In the genomic region with DNA sequence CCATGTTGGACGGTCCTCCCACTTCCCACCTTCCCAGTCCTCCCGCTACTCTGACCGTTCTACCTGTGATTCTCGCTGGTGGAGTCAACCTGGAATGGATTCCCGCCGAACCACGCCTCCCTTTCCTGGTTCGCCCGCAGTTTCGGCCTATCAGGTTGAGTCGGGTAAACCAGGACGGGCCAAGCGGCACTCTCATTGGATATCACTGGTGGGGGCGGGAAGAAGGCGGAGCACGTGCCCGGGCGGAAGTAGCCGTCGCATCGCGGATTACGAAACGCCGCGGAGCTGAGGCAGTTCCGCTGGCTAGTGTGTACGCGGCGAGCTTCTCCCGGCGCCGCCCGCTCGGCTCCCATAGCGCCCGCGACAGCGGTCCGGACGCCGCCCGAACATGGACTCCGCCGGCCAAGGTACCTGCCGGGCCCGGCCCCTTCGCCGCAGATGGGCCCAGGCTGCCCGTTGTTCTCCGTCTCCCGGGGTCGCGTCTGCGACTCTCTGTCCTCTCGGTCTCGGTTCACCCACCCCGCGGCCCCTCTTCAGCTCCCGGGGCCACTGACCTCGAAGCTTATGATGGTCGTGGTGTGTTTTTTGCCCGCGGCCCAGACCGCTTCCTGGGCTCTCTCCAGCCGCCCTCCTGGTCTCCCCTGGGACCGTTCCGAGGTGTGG, we compare ENCODE assay signal across 1 cellular context.
TF ChIP-seq lines count a peak whose summit lies in the region.

A gene (plus strand): TSS at position 293 of the 663 bp plus-strand sequence. CDS start 96 bp downstream, at position 389.

TF ChIP-seq in HepG2, 621 proteins besides CTCF, POLR2A, EP300 and RAD21 (continued from another document and continues in another):
- TF ChIP-seq, protein P1, sequence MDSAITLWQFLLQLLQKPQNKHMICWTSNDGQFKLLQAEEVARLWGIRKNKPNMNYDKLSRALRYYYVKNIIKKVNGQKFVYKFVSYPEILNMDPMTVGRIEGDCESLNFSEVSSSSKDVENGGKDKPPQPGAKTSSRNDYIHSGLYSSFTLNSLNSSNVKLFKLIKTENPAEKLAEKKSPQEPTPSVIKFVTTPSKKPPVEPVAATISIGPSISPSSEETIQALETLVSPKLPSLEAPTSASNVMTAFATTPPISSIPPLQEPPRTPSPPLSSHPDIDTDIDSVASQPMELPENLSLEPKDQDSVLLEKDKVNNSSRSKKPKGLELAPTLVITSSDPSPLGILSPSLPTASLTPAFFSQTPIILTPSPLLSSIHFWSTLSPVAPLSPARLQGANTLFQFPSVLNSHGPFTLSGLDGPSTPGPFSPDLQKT (CRISPR knock-in tag; IDR thresholded peaks at IDR 0.05; ENCODE audit: borderline replicate concordance): peak; percentile 74; the same call in 1 of the 2 replicates
- TF ChIP-seq, protein P2, sequence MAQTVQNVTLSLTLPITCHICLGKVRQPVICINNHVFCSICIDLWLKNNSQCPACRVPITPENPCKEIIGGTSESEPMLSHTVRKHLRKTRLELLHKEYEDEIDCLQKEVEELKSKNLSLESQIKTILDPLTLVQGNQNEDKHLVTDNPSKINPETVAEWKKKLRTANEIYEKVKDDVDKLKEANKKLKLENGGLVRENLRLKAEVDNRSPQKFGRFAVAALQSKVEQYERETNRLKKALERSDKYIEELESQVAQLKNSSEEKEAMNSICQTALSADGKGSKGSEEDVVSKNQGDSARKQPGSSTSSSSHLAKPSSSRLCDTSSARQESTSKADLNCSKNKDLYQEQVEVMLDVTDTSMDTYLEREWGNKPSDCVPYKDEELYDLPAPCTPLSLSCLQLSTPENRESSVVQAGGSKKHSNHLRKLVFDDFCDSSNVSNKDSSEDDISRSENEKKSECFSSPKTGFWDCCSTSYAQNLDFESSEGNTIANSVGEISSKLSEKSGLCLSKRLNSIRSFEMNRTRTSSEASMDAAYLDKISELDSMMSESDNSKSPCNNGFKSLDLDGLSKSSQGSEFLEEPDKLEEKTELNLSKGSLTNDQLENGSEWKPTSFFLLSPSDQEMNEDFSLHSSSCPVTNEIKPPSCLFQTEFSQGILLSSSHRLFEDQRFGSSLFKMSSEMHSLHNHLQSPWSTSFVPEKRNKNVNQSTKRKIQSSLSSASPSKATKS (CRISPR knock-in tag; IDR thresholded peaks at IDR 0.05): peak; percentile 95; the same call in 1 of the 2 replicates
- no peak for TF ChIP-seq ZNF260 (CRISPR knock-in tag; IDR thresholded peaks at IDR 0.05; ENCODE audit: borderline replicate concordance, low read depth)
- TF ChIP-seq, protein P3, sequence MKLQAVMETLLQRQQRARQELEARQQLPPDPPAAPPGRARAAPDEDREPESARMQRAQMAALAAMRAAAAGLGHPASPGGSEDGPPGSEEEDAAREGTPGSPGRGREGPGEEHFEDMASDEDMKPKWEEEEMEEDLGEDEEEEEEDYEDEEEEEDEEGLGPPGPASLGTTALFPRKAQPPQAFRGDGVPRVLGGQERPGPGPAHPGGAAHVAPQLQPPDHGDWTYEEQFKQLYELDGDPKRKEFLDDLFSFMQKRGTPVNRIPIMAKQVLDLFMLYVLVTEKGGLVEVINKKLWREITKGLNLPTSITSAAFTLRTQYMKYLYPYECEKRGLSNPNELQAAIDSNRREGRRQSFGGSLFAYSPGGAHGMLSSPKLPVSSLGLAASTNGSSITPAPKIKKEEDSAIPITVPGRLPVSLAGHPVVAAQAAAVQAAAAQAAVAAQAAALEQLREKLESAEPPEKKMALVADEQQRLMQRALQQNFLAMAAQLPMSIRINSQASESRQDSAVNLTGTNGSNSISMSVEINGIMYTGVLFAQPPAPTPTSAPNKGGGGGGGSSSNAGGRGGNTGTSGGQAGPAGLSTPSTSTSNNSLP (IDR thresholded peaks at IDR 0.05; ENCODE audit: low read depth, low read length): no peak
- TF ChIP-seq ZNF782 (CRISPR knock-in tag; IDR thresholded peaks at IDR 0.05; ENCODE audit: borderline replicate concordance): peak; percentile 24; the same call in 1 of the 2 replicates
- TF ChIP-seq, protein P4, sequence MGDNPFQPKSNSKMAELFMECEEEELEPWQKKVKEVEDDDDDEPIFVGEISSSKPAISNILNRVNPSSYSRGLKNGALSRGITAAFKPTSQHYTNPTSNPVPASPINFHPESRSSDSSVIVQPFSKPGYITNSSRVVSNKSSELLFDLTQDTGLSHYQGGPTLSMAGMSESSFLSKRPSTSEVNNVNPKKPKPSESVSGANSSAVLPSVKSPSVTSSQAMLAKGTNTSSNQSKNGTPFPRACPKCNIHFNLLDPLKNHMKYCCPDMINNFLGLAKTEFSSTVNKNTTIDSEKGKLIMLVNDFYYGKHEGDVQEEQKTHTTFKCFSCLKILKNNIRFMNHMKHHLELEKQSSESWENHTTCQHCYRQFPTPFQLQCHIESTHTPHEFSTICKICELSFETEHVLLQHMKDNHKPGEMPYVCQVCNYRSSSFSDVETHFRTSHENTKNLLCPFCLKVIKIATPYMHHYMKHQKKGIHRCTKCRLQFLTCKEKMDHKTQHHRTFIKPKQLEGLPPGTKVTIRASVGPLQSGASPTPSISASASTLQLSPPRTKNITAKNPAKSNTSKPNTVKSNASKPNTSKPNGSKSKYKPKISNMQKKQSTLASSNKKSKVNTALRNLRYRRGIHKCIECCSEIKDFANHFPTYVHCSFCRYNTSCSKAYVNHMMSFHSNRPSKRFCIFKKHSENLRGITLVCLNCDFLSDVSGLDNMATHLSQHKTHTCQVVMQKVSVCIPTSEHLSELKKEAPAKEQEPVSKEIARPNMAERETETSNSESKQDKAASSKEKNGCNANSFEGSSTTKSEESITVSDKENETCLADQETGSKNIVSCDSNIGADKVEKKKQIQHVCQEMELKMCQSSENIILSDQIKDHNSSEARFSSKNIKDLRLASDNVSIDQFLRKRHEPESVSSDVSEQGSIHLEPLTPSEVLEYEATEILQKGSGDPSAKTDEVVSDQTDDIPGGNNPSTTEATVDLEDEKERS (CRISPR knock-in tag; IDR thresholded peaks at IDR 0.05): no peak; the same call in 1 of the 2 replicates
- TF ChIP-seq MAFF (IDR thresholded peaks at IDR 0.05; ENCODE audit: low read depth, low read length): peak; percentile 16; the same call in 1 of the 2 replicates
- peak; percentile 100 for TF ChIP-seq NFYB (CRISPR knock-in tag; IDR thresholded peaks at IDR 0.05)
- TF ChIP-seq, protein P5, sequence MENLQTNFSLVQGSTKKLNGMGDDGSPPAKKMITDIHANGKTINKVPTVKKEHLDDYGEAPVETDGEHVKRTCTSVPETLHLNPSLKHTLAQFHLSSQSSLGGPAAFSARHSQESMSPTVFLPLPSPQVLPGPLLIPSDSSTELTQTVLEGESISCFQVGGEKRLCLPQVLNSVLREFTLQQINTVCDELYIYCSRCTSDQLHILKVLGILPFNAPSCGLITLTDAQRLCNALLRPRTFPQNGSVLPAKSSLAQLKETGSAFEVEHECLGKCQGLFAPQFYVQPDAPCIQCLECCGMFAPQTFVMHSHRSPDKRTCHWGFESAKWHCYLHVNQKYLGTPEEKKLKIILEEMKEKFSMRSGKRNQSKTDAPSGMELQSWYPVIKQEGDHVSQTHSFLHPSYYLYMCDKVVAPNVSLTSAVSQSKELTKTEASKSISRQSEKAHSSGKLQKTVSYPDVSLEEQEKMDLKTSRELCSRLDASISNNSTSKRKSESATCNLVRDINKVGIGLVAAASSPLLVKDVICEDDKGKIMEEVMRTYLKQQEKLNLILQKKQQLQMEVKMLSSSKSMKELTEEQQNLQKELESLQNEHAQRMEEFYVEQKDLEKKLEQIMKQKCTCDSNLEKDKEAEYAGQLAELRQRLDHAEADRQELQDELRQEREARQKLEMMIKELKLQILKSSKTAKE (CRISPR knock-in tag; IDR thresholded peaks at IDR 0.05; ENCODE audit: borderline replicate concordance): peak; percentile 77
- peak; percentile 92 for TF ChIP-seq HIVEP1 (CRISPR knock-in tag; IDR thresholded peaks at IDR 0.05)
- no peak for TF ChIP-seq KAT2B (IDR thresholded peaks at IDR 0.05; ENCODE audit: borderline replicate concordance, low read depth, low read length)
- TF ChIP-seq, protein P6, sequence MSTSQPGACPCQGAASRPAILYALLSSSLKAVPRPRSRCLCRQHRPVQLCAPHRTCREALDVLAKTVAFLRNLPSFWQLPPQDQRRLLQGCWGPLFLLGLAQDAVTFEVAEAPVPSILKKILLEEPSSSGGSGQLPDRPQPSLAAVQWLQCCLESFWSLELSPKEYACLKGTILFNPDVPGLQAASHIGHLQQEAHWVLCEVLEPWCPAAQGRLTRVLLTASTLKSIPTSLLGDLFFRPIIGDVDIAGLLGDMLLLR (CRISPR knock-in tag; IDR thresholded peaks at IDR 0.05): peak; percentile 92
- TF ChIP-seq SIX1 (CRISPR knock-in tag; IDR thresholded peaks at IDR 0.05; ENCODE audit: borderline replicate concordance): peak; percentile 47; the same call in 1 of the 2 replicates
- TF ChIP-seq ZNF652 (CRISPR knock-in tag; IDR thresholded peaks at IDR 0.05; ENCODE audit: borderline replicate concordance, low read depth): no peak
- TF ChIP-seq RFXAP (CRISPR knock-in tag; IDR thresholded peaks at IDR 0.05; ENCODE audit: borderline replicate concordance): peak; percentile 98
- peak; percentile 97 for TF ChIP-seq YEATS2 (CRISPR knock-in tag; IDR thresholded peaks at IDR 0.05; ENCODE audit: borderline replicate concordance)
- TF ChIP-seq ZNF552 (CRISPR knock-in tag; IDR thresholded peaks at IDR 0.05; ENCODE audit: borderline replicate concordance): no peak; the same call in 1 of the 2 replicates
- TF ChIP-seq ZNF337 (CRISPR knock-in tag; IDR thresholded peaks at IDR 0.05; ENCODE audit: borderline replicate concordance, low read depth): no peak
- TF ChIP-seq REL (CRISPR knock-in tag; conservative IDR thresholded peaks at IDR 0.05): peak; percentile 98
- no peak for TF ChIP-seq NPAS2 (CRISPR knock-in tag; IDR thresholded peaks at IDR 0.05; ENCODE audit: borderline replicate concordance)
- TF ChIP-seq TAF15 (IDR thresholded peaks at IDR 0.05; ENCODE audit: low read depth, low read length, poor library complexity, severe bottlenecking): no peak
- TF ChIP-seq KLF15 (CRISPR knock-in tag; IDR thresholded peaks at IDR 0.05; ENCODE audit: borderline replicate concordance): peak; percentile 92; the same call in 1 of the 2 replicates
- TF ChIP-seq, protein P7, sequence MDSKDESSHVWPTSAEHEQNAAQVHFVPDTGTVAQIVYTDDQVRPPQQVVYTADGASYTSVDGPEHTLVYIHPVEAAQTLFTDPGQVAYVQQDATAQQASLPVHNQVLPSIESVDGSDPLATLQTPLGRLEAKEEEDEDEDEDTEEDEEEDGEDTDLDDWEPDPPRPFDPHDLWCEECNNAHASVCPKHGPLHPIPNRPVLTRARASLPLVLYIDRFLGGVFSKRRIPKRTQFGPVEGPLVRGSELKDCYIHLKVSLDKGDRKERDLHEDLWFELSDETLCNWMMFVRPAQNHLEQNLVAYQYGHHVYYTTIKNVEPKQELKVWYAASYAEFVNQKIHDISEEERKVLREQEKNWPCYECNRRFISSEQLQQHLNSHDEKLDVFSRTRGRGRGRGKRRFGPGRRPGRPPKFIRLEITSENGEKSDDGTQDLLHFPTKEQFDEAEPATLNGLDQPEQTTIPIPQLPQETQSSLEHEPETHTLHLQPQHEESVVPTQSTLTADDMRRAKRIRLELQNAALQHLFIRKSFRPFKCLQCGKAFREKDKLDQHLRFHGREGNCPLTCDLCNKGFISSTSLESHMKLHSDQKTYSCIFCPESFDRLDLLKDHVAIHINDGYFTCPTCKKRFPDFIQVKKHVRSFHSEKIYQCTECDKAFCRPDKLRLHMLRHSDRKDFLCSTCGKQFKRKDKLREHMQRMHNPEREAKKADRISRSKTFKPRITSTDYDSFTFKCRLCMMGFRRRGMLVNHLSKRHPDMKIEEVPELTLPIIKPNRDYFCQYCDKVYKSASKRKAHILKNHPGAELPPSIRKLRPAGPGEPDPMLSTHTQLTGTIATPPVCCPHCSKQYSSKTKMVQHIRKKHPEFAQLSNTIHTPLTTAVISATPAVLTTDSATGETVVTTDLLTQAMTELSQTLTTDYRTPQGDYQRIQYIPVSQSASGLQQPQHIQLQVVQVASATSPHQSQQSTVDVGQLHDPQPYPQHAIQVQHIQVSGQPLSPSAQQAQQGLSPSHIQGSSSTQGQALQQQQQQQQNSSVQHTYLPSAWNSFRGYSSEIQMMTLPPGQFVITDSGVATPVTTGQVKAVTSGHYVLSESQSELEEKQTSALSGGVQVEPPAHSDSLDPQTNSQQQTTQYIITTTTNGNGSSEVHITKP (CRISPR knock-in tag; IDR thresholded peaks at IDR 0.05; ENCODE audit: low read depth): peak; percentile 81; the same call in 1 of the 2 replicates
- peak; percentile 32 for TF ChIP-seq ZNF205 (CRISPR knock-in tag; IDR thresholded peaks at IDR 0.05)
- TF ChIP-seq KDM3A (CRISPR knock-in tag; IDR thresholded peaks at IDR 0.05; ENCODE audit: low read depth): peak; percentile 99
- no peak for TF ChIP-seq SMARCC2 (IDR thresholded peaks at IDR 0.05)
- TF ChIP-seq, protein P8, sequence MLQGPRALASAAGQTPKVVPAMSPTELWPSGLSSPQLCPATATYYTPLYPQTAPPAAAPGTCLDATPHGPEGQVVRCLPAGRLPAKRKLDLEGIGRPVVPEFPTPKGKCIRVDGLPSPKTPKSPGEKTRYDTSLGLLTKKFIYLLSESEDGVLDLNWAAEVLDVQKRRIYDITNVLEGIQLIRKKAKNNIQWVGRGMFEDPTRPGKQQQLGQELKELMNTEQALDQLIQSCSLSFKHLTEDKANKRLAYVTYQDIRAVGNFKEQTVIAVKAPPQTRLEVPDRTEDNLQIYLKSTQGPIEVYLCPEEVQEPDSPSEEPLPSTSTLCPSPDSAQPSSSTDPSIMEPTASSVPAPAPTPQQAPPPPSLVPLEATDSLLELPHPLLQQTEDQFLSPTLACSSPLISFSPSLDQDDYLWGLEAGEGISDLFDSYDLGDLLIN (CRISPR knock-in tag; IDR thresholded peaks at IDR 0.05; ENCODE audit: borderline replicate concordance): no peak
- TF ChIP-seq ZNF30 (CRISPR knock-in tag; IDR thresholded peaks at IDR 0.05): no peak
- TF ChIP-seq ZNF570 (CRISPR knock-in tag; IDR thresholded peaks at IDR 0.05; ENCODE audit: borderline replicate concordance): 0 out of 2 replicates have a peak, but pooled peaks have one; percentile 70
- TF ChIP-seq ATF7-NPFF (CRISPR knock-in tag; IDR thresholded peaks at IDR 0.05; ENCODE audit: low read depth): peak; percentile 99
- peak; percentile 43; the same call in 1 of the 2 replicates for TF ChIP-seq FOXJ3 (CRISPR knock-in tag; IDR thresholded peaks at IDR 0.05; ENCODE audit: borderline replicate concordance)
- TF ChIP-seq PAWR (CRISPR knock-in tag; IDR thresholded peaks at IDR 0.05; ENCODE audit: borderline replicate concordance): peak; percentile 90; the same call in 1 of the 2 replicates
- no peak for TF ChIP-seq GABPA (IDR thresholded peaks at IDR 0.05; ENCODE audit: low read depth, low read length)
- peak; percentile 95 for TF ChIP-seq GABPA (CRISPR knock-in tag; IDR thresholded peaks at IDR 0.05; ENCODE audit: low read depth)
- peak; percentile 95 for TF ChIP-seq REXO4 (CRISPR knock-in tag; IDR thresholded peaks at IDR 0.05; ENCODE audit: borderline replicate concordance)
- TF ChIP-seq JUN (CRISPR knock-in tag; IDR thresholded peaks at IDR 0.05): no peak
- no peak for TF ChIP-seq HNF4A (CRISPR knock-in tag; IDR thresholded peaks at IDR 0.05)
- peak; percentile 93 for TF ChIP-seq ZNF558 (CRISPR knock-in tag; IDR thresholded peaks at IDR 0.05; ENCODE audit: borderline replicate concordance)
- TF ChIP-seq SALL2 (CRISPR knock-in tag; IDR thresholded peaks at IDR 0.05): peak; percentile 98
- TF ChIP-seq, protein P9, sequence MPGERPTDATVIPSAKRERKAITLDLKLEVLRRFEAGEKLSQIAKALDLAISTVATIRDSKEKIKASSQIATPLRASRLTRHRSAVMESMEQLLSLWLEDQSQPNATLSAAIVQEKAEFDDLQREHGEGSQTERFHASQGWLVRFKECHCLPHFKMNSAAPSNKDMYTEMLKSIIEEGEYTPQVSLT (CRISPR knock-in tag; IDR thresholded peaks at IDR 0.05; ENCODE audit: borderline replicate concordance, low read depth): no peak
- TF ChIP-seq ZNF24 (IDR thresholded peaks at IDR 0.05): no peak
- no peak for TF ChIP-seq PLRG1 (conservative IDR thresholded peaks at IDR 0.05)
